ENCODE assay signal across 15 cellular contexts in genomic region chr6:45661667-45662066, GRCh38.
A peak's percentile ranks its signal among the peaks of the same experiment; 100 is the strongest.
DNase-seq lines count a peak whose midpoint lies in the region; TF ChIP-seq lines count a peak whose summit lies in the region.
"Had no signal": no experiment of that assay in that cellular context is flagged by ENCODE, and none has a peak within 500 bp of the region (broad histone marks: within the 10 kb centered on the region; RNA-seq: fewer than 3 reads in every experiment).

No MANE protein-coding gene starts in this region.

- peaks cover 22 to 56% (median 39%) of the 10 kb centered on the region in 4 donors for H3K4me1 Mint-ChIP-seq in CD4-positive, alpha-beta memory T cell

- no peak for TF ChIP-seq CTCF in cardiac fibroblast (IDR thresholded peaks at IDR 0.05; ENCODE audit: low read depth, low read length)

- H3K36me3 ChIP-seq in CD4-positive, alpha-beta memory T cell (ENCODE audit: insufficient read depth, low read length) = no peaks in the 10 kb centered on the region

- no peaks in the 10 kb centered on the region for H3K9me3 ChIP-seq in CD4-positive, alpha-beta memory T cell (ENCODE audit: control insufficient read depth in 1 of 2, low read length in 2 of 2)
- H3K9me3 ChIP-seq: psoas muscle had no signal

- CTCF ChIA-PET in CD4-positive, alpha-beta memory T cell (lab: Charles Lee; ENCODE audit: partially characterized antibody) = interaction anchor here (1.7 kb wide), 1 partner anchor 53 kb away, joined by 5 read pairs; no protein-coding TSS in a partner anchor

- H3K4me3 ChIP-seq in cardiac fibroblast (replicated peaks in 1 of 2; ENCODE audit: low read depth in 2 of 2, low read length in 2 of 2) = no peak overlapping the region
- H3K4me3 ChIP-seq in CD4-positive, alpha-beta memory T cell (ENCODE audit: low read length in 2 of 2) = no peak overlapping the region
- H3K4me3 ChIP-seq: psoas muscle had no signal

- peak overlapping the region in 3 of 8 donors; percentile 12 to 27 (median 26) for H3K4me3 Mint-ChIP-seq in CD4-positive, alpha-beta memory T cell
- H3K4me3 Mint-ChIP-seq: WTC11 had no signal

- H3K27ac ChIP-seq in CD4-positive, alpha-beta memory T cell (ENCODE audit: low read depth, low read length) = no peak overlapping the region
- H3K27ac ChIP-seq: psoas muscle had no signal

- H3K27me3 ChIP-seq in CD4-positive, alpha-beta memory T cell (ENCODE audit: insufficient read depth, low read length) = no peaks in the 10 kb centered on the region

- peaks cover 0 to 6% of the 10 kb centered on the region in 2 donors for H3K36me3 Mint-ChIP-seq in CD4-positive, alpha-beta memory T cell
- H3K36me3 Mint-ChIP-seq: WTC11 had no signal

- H3K27ac Mint-ChIP-seq in CD4-positive, alpha-beta memory T cell = no peak overlapping the region
- H3K27ac Mint-ChIP-seq: activated naive CD4-positive, alpha-beta T cell treated with anti-CD3 and anti-CD28 coated beads, Interleukin-2, amount 50 U/mL, for 72 hours; naive thymus-derived CD4-positive, alpha-beta T cell; WTC11 had no signal

- H3K9me3 Mint-ChIP-seq in CD4-positive, alpha-beta memory T cell = no peaks in the 10 kb centered on the region

- peaks cover 2 to 3% of the 10 kb centered on the region in 2 donors for H3K27me3 Mint-ChIP-seq in CD4-positive, alpha-beta memory T cell

- peaks cover 37% of the 10 kb centered on the region for H3K4me1 ChIP-seq in CD4-positive, alpha-beta memory T cell (ENCODE audit: insufficient read depth, low read length)

- POLR2A ChIA-PET in CD4-positive, alpha-beta memory T cell (lab: Charles Lee; ENCODE audit: partially characterized antibody) = interaction anchor here (1.0 to 1.1 kb wide), 2 partner anchors 12 to 72 kb away, joined by 3 to 5 read pairs; no protein-coding TSS in a partner anchor

- intact Hi-C loops in CD4-positive, alpha-beta memory T cell (cut with micrococcal nuclease) = loop anchor here (2.0 to 5.0 kb wide), 2 partner anchors 15 to 74 kb away; no protein-coding TSS in a partner anchor

- peak; percentile 86 for DNase-seq in ELR (ENCODE audit: low read depth)
- DNase-seq in NCI-H510A treated with DMSO at 0.1 percent for 48 hours (lab: John Stamatoyannopoulos, UW) = peak; percentile 67
- peak; percentile 20 to 89 for DNase-seq in cardiac fibroblast (ENCODE audit: low read depth in 2 of 2)
- DNase-seq in non-pigmented ciliary epithelial cell (ENCODE audit: low read depth) = peak; percentile 71
- no peak for DNase-seq in foreskin melanocyte
- no peak for DNase-seq in LoVo (ENCODE audit: low spot score)
- DNase-seq in CD4-positive, alpha-beta memory T cell = no peak
- DNase-seq: activated CD8-positive, alpha-beta memory T cell treated with anti-CD3 and anti-CD28 coated beads, Interleukin-2, amount 50 U/mL, for 4 hours; hypothalamus; MV-4-11; naive thymus-derived CD4-positive, alpha-beta T cell; NCI-H2107; psoas muscle had no signal

Comparison
In these comparisons a context has a peak if more than half of its experiments do, and no peak if none do; other contexts are left out.
1. DNase-seq: peak in ELR (single experiment), NCI-H510A treated with DMSO at 0.1 percent for 48 hours (single experiment), cardiac fibroblast (2 of 2) and non-pigmented ciliary epithelial cell (single experiment); none in foreskin melanocyte (single experiment), LoVo (single experiment) and CD4-positive, alpha-beta memory T cell (0 of 5).